In the genomic region with DNA sequence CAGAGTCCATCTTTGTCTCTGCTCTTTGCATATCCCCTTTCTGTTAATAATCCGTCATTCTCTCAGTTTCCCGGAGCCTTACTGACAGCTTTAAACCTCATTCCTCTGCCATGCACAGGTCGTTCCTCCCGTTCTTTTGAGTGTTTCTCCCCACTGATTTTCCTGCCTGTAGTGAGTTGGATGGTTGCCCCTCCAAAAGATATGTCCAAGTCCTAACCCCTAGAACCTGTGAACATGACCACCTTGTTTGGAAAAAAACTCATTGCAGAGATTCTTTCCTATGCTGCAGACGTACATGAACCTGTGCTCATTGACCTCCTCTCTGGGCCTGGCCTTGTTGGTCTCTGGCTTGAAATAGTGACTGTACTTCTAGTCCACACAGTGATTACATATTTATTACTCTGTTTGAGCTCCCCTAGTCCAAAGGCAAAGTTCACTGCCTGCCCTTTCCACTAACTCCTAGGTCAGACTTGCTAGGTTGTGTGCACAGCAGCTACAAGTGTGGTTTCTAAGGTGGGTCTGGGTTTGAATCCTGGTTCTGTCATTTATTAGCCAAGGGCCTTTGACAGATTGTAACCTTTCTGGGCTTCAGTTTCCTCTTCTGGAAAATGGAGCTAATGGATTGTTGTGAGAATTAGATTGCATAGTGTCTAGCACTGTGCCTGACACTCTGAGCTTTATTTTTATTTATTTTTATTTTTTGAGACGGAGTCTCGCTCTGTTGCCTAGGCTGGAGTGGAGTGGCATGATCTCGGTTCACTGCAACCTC, we compare ENCODE assay signal across 2 cellular contexts.
TF ChIP-seq lines count a peak whose summit lies in the region.

No MANE protein-coding gene starts in this region.

TF ChIP-seq in WTC11, 78 proteins besides CTCF, POLR2A, EP300 and RAD21:
- no peak for TF ChIP-seq ZSCAN18 (CRISPR knock-in tag; IDR thresholded peaks at IDR 0.05)
- peak; percentile 59; the same call in 1 of the 2 replicates for TF ChIP-seq GABPB1 (CRISPR knock-in tag; IDR thresholded peaks at IDR 0.05)
- TF ChIP-seq, protein P1, sequence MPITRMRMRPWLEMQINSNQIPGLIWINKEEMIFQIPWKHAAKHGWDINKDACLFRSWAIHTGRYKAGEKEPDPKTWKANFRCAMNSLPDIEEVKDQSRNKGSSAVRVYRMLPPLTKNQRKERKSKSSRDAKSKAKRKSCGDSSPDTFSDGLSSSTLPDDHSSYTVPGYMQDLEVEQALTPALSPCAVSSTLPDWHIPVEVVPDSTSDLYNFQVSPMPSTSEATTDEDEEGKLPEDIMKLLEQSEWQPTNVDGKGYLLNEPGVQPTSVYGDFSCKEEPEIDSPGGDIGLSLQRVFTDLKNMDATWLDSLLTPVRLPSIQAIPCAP (CRISPR knock-in tag; IDR thresholded peaks at IDR 0.05): no peak

TF ChIP-seq in GM23338, 12 proteins besides CTCF, POLR2A, EP300 and RAD21 (continued from another document):
- TF ChIP-seq REST (IDR thresholded peaks at IDR 0.05; ENCODE audit: unreplicated experiment): no peak
- TF ChIP-seq JUNB (IDR thresholded peaks at IDR 0.05; ENCODE audit: unreplicated experiment): no peak
- no peak for TF ChIP-seq STAT1 (IDR thresholded peaks at IDR 0.05; ENCODE audit: unreplicated experiment)
- TF ChIP-seq, protein P2, sequence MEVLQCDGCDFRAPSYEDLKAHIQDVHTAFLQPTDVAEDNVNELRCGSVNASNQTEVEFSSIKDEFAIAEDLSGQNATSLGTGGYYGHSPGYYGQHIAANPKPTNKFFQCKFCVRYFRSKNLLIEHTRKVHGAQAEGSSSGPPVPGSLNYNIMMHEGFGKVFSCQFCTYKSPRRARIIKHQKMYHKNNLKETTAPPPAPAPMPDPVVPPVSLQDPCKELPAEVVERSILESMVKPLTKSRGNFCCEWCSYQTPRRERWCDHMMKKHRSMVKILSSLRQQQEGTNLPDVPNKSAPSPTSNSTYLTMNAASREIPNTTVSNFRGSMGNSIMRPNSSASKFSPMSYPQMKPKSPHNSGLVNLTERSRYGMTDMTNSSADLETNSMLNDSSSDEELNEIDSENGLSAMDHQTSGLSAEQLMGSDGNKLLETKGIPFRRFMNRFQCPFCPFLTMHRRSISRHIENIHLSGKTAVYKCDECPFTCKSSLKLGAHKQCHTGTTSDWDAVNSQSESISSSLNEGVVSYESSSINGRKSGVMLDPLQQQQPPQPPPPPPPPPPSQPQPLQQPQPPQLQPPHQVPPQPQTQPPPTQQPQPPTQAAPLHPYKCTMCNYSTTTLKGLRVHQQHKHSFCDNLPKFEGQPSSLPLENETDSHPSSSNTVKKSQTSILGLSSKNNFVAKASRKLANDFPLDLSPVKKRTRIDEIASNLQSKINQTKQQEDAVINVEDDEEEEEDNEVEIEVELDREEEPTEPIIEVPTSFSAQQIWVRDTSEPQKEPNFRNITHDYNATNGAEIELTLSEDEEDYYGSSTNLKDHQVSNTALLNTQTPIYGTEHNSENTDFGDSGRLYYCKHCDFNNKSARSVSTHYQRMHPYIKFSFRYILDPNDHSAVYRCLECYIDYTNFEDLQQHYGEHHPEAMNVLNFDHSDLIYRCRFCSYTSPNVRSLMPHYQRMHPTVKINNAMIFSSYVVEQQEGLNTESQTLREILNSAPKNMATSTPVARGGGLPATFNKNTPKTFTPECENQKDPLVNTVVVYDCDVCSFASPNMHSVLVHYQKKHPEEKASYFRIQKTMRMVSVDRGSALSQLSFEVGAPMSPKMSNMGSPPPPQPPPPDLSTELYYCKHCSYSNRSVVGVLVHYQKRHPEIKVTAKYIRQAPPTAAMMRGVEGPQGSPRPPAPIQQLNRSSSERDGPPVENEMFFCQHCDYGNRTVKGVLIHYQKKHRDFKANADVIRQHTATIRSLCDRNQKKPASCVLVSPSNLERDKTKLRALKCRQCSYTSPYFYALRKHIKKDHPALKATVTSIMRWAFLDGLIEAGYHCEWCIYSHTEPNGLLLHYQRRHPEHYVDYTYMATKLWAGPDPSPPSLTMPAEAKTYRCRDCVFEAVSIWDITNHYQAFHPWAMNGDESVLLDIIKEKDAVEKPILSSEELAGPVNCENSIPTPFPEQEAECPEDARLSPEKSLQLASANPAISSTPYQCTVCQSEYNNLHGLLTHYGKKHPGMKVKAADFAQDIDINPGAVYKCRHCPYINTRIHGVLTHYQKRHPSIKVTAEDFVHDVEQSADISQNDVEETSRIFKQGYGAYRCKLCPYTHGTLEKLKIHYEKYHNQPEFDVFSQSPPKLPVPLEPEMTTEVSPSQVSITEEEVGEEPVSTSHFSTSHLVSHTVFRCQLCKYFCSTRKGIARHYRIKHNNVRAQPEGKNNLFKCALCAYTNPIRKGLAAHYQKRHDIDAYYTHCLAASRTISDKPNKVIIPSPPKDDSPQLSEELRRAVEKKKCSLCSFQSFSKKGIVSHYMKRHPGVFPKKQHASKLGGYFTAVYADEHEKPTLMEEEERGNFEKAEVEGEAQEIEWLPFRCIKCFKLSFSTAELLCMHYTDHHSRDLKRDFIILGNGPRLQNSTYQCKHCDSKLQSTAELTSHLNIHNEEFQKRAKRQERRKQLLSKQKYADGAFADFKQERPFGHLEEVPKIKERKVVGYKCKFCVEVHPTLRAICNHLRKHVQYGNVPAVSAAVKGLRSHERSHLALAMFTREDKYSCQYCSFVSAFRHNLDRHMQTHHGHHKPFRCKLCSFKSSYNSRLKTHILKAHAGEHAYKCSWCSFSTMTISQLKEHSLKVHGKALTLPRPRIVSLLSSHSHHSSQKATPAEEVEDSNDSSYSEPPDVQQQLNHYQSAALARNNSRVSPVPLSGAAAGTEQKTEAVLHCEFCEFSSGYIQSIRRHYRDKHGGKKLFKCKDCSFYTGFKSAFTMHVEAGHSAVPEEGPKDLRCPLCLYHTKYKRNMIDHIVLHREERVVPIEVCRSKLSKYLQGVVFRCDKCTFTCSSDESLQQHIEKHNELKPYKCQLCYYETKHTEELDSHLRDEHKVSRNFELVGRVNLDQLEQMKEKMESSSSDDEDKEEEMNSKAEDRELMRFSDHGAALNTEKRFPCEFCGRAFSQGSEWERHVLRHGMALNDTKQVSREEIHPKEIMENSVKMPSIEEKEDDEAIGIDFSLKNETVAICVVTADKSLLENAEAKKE (CRISPR knock-in tag; IDR thresholded peaks at IDR 0.05): no peak
- TF ChIP-seq ZNF331 (CRISPR knock-in tag; IDR thresholded peaks at IDR 0.05; ENCODE audit: low read depth): no peak
- no peak for TF ChIP-seq CREB1 (CRISPR knock-in tag; IDR thresholded peaks at IDR 0.05; ENCODE audit: low read depth)
- no peak for TF ChIP-seq EZH2 (IDR thresholded peaks at IDR 0.05; ENCODE audit: low read depth, unreplicated experiment)
- TF ChIP-seq EZH2phosphoT487 (IDR thresholded peaks at IDR 0.05; ENCODE audit: unreplicated experiment): no peak
- no peak for TF ChIP-seq POLR2AphosphoS5 (IDR thresholded peaks at IDR 0.05; ENCODE audit: low read depth)
- no peak for TF ChIP-seq ETS1 (IDR thresholded peaks at IDR 0.05)
- no peak for TF ChIP-seq NANOG (IDR thresholded peaks at IDR 0.05; ENCODE audit: borderline replicate concordance)
